ENCODE assay signal across 15 cellular contexts in the genomic region with DNA sequence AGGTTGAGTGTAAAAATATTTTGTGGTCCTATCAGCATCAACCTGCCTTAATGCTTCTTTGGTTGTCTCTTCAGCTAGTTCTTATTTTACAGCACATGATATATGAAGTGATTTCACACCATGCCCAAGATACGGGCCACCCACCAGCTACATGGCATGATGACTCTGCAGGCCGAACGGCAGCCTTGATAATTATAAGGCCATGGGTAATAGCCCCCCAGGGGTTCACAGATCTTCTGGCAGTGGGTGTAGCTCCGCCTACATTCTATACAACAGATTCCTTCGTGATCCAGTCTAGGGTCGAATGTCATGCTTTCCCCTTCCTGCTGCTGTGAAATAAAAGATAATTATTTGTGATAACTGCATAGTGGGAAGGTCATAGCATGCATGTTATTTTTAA. TPM values are rescaled to one million over a fixed set of nuclear protein-coding genes. Genes with fewer than 3 reads are reported as not detected.
DNase-seq lines count a peak whose midpoint lies in the region; ATAC-seq, FAIRE-seq and TF ChIP-seq lines count a peak whose summit lies in the region.
"Had no signal": no experiment of that assay in that cellular context is flagged by ENCODE, and none has a peak within 500 bp of the region (broad histone marks: within the 10 kb centered on the region; RNA-seq: fewer than 3 reads in every experiment).

No MANE protein-coding gene starts in this region.

- intact Hi-C loops in A673 (cut with micrococcal nuclease; ENCODE audit: unreplicated experiment) (no loop called here), Right ventricle myocardium inferior (cut with DNase I) (no loop called here), testis (cut with DNase I; ENCODE audit: low total_unique reads) (no loop called here)

- H3K9me3 ChIP-seq in A673 (ENCODE audit: low read depth, low read length, poor library complexity, severe bottlenecking) (no peaks in the 10 kb centered on the region), testis (no peaks in the 10 kb centered on the region)
- H3K9me3 ChIP-seq: BLaER1 treated with 17β-estradiol and CSF1 and Interleukin-3, amounts not matched to agents 10 nM and 100 nM had no signal

- H2AK5ac ChIP-seq in mesendoderm (ENCODE audit: low read length), result no peak overlapping the region

- no peak overlapping the region for H2BK15ac ChIP-seq in mesendoderm (replicated peaks; ENCODE audit: low read depth)

- no peak overlapping the region for H3K56ac ChIP-seq in mesendoderm (ENCODE audit: low read length)

- no peak overlapping the region for H4K5ac ChIP-seq in mesendoderm (ENCODE audit: low read length)

- no peaks in the 10 kb centered on the region for H3K79me2 ChIP-seq in mesendoderm (ENCODE audit: control insufficient read depth, insufficient read depth, low read length)

- ATAC-seq in Right ventricle myocardium inferior, result no peak
- ATAC-seq: GM12878 had no signal

- H3K4me2 ChIP-seq in mesendoderm (ENCODE audit: low read length), result no peak overlapping the region

- H3K79me1 ChIP-seq in mesendoderm (ENCODE audit: low read length), result no peaks in the 10 kb centered on the region

- no peak overlapping the region for H3K4me3 ChIP-seq in A673 (ENCODE audit: low read depth, low read length, poor library complexity, severe bottlenecking)
- H3K4me3 ChIP-seq in mesendoderm (ENCODE audit: low read length), result no peak overlapping the region
- no peak overlapping the region for H3K4me3 ChIP-seq in testis
- H3K4me3 ChIP-seq: BLaER1 treated with 17β-estradiol and CSF1 and Interleukin-3, amounts not matched to agents 10 nM and 100 nM; GM12878 had no signal

- WGBS in mesendoderm (ENCODE audit: extremely low coverage, insufficient coverage, low lambda C conversion rate), result no CpG with 5 or more reads among the region's 6 CpGs
- 69 to 74% methylated on average over 6 of the region's 6 CpGs for WGBS in testis, 2 donors

- no TSS peak for BruUV-seq in A673 (replicated peaks; lab: Mats Ljungman, UMichigan)

- no peak overlapping the region for H2BK120ac ChIP-seq in mesendoderm (ENCODE audit: low read depth, low read length)

- H3K27ac ChIP-seq in A673 (ENCODE audit: low read depth, low read length, poor library complexity, severe bottlenecking) (peak overlapping the region; percentile 57), mesendoderm (ENCODE audit: low read depth, low read length) (no peak overlapping the region), testis (no peak overlapping the region)
- H3K27ac ChIP-seq: BLaER1 treated with 17β-estradiol and CSF1 and Interleukin-3, amounts not matched to agents 10 nM and 100 nM had no signal

- no peak for TF ChIP-seq CTCF in A673 (conservative IDR thresholded peaks at IDR 0.05; ENCODE audit: low read depth, low read length)
- no peak for TF ChIP-seq CTCF in D721Med (IDR thresholded peaks at IDR 0.05; ENCODE audit: insufficient read depth, missing control alignments)
- no peak for TF ChIP-seq CTCF in testis (IDR thresholded peaks at IDR 0.05)

- POLR2A ChIA-PET in A673 (lab: Charles Lee; ENCODE audit: low non-redundant PET), result no interaction called here

- no peak for FAIRE-seq in D721Med (lab: Jason Lieb, UNC)
- FAIRE-seq: GM12878, GM18507, H54 had no signal

- H3K23ac ChIP-seq in mesendoderm (ENCODE audit: low read length), result no peak overlapping the region

- H3K9ac ChIP-seq in mesendoderm (ENCODE audit: low read length), result no peak overlapping the region
- H3K9ac ChIP-seq: BLaER1 treated with 17β-estradiol and CSF1 and Interleukin-3, amounts not matched to agents 10 nM and 100 nM had no signal

- CTCF ChIA-PET in A673 (lab: Charles Lee), result no interaction called here

- TF ChIP-seq POLR2A in testis (IDR thresholded peaks at IDR 0.05), result no peak

- H3K36me3 ChIP-seq in A673 (ENCODE audit: insufficient read depth, low read length, poor library complexity, severe bottlenecking) (no peaks in the 10 kb centered on the region), mesendoderm (ENCODE audit: control insufficient read depth, insufficient read depth, low read length) (no peaks in the 10 kb centered on the region), testis (ENCODE audit: low read depth, missing control alignments) (no peaks in the 10 kb centered on the region)

- DNase-seq in A673 (ENCODE audit: low spot score), result peak; percentile 76
- peak; percentile 25 for DNase-seq in COR-L47 (lab: John Stamatoyannopoulos, UW)
- peak; percentile 28 for DNase-seq in NCI-H2227 (lab: John Stamatoyannopoulos, UW; ENCODE audit: unreplicated experiment)
- DNase-seq in mesendoderm, result peak; percentile 44
- DNase-seq in D721Med (ENCODE audit: insufficient read length, low spot score), result no peak
- DNase-seq in Right ventricle myocardium inferior (ENCODE audit: missing footprints), result no peak
- DNase-seq in testis, result no peak
- DNase-seq: Calu3; CD4-positive, CD25-positive, alpha-beta regulatory T cell; DMS79 had no signal

- H3K27me3 ChIP-seq in A673 (replicated peaks; ENCODE audit: insufficient read depth, low read depth, low read length, poor library complexity) (no peaks in the 10 kb centered on the region), mesendoderm (ENCODE audit: insufficient read depth, low read length, poor library complexity) (no peaks in the 10 kb centered on the region), testis (no peaks in the 10 kb centered on the region)
- H3K27me3 ChIP-seq: BLaER1 treated with 17β-estradiol and CSF1 and Interleukin-3, amounts not matched to agents 10 nM and 100 nM had no signal

- H3K4ac ChIP-seq in mesendoderm (ENCODE audit: low read depth, low read length), result no peak overlapping the region

- H2BK5ac ChIP-seq in mesendoderm (ENCODE audit: low read length), result no peak overlapping the region

- H4K8ac ChIP-seq in mesendoderm (ENCODE audit: low read depth, low read length), result no peak overlapping the region

- peaks cover 35% of the 10 kb centered on the region for H3K4me1 ChIP-seq in A673 (ENCODE audit: insufficient read depth, low read length, poor library complexity, severe bottlenecking)
- peaks cover 4% of the 10 kb centered on the region for H3K4me1 ChIP-seq in mesendoderm (ENCODE audit: control insufficient read depth, low read depth, low read length)
- no peaks in the 10 kb centered on the region for H3K4me1 ChIP-seq in testis

- no peak overlapping the region for H3K18ac ChIP-seq in mesendoderm (ENCODE audit: low read length)

RNA-seq across cellular contexts. Expression of gene CNMD, which starts 36.1 kb away (rescaled TPM):
- total RNA-seq in A673 (2021) (2.4 and 2.6 TPM in 2 replicates), Right ventricle myocardium inferior (not detected), testis (1 to 10 TPM; 3.5 to 4.1 TPM)
- polyA plus RNA-seq in mesendoderm (2013, experiment 1 of 2), result 39.0 TPM
- polyA plus RNA-seq in mesendoderm (2013, experiment 2 of 2), result 38.1 TPM
- polyA plus RNA-seq in testis (ENCODE audit: insufficient read depth, low read depth, low replicate concordance), result 5.0 TPM
- total RNA-seq: Calu3; CD4-positive, CD25-positive, alpha-beta regulatory T cell; G401 had no signal

RNA-seq across cellular contexts. Expression of gene SUGT1, which starts 50.8 kb away (rescaled TPM):
- 104 and 132 TPM in 2 replicates for total RNA-seq in A673 (2021)
- polyA plus RNA-seq in mesendoderm (2013, experiment 1 of 2), result 108 TPM
- 111 TPM for polyA plus RNA-seq in mesendoderm (2013, experiment 2 of 2)
- total RNA-seq in Right ventricle myocardium inferior, result 55.5 TPM
- total RNA-seq in testis, result 10 to 100 TPM; 49.1 to 54.2 TPM
- 63.4 TPM for polyA plus RNA-seq in testis (ENCODE audit: insufficient read depth, low read depth, low replicate concordance)

Comparison
In these comparisons a context has a peak if more than half of its experiments do, and no peak if none do; other contexts are left out.
1. DNase-seq: peak in A673 (single experiment), COR-L47 (single experiment), NCI-H2227 (single experiment) and mesendoderm (single experiment); none in D721Med (single experiment), Right ventricle myocardium inferior (single experiment) and testis (single experiment).